Comparison of ENCODE assay signal across 2 cellular contexts in the genomic region with DNA sequence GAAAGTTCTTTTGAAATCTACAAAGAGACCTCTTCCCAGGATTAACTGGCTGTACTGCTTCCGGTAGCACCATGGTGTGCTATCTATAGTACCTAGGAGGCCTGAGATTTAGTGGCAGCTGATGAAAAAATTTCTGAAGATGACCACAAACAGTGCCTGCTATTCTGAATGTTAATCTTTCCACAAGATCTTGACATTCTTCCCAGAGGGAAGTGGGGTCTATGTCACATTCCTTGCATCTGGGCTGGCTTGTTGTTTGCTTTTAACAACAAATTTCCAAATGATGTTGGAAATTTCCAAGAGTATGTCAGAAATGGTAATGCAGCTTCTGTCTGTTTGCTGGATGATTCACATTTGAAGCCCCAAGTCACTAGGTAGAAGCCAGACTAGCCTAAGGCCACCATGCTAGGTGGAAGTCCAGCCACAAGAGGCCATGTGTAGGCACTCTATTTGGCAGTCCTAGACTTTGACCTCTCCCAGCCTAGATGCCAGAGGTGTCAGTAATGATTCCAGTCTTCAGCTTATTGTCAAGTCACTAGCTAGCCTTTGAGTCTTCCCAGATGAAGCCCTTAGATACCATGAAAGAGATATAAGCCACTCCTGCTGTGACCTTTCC.
TF ChIP-seq lines count a peak whose summit lies in the region.

No MANE protein-coding gene starts in this region.

TF ChIP-seq in A549, 52 proteins besides CTCF, POLR2A, EP300 and RAD21:
- 0 out of 2 replicates have a peak, but pooled peaks have one; percentile 33 for TF ChIP-seq GATA3 (IDR thresholded peaks at IDR 0.05; ENCODE audit: borderline replicate concordance)
- no peak for TF ChIP-seq POLR2AphosphoS2 (conservative IDR thresholded peaks at IDR 0.05; ENCODE audit: low read length)

TF ChIP-seq in GM23338, 12 proteins besides CTCF, POLR2A, EP300 and RAD21 (continued from another document):
- no peak for TF ChIP-seq POLR2AphosphoS5 (IDR thresholded peaks at IDR 0.05; ENCODE audit: low read depth)
- TF ChIP-seq EZH2phosphoT487 (IDR thresholded peaks at IDR 0.05; ENCODE audit: unreplicated experiment) = no peak
- no peak for TF ChIP-seq ZNF331 (CRISPR knock-in tag; IDR thresholded peaks at IDR 0.05; ENCODE audit: low read depth)
- no peak for TF ChIP-seq CREB1 (CRISPR knock-in tag; IDR thresholded peaks at IDR 0.05; ENCODE audit: low read depth)
- TF ChIP-seq STAT1 (IDR thresholded peaks at IDR 0.05; ENCODE audit: unreplicated experiment) = no peak
- TF ChIP-seq, protein P1, sequence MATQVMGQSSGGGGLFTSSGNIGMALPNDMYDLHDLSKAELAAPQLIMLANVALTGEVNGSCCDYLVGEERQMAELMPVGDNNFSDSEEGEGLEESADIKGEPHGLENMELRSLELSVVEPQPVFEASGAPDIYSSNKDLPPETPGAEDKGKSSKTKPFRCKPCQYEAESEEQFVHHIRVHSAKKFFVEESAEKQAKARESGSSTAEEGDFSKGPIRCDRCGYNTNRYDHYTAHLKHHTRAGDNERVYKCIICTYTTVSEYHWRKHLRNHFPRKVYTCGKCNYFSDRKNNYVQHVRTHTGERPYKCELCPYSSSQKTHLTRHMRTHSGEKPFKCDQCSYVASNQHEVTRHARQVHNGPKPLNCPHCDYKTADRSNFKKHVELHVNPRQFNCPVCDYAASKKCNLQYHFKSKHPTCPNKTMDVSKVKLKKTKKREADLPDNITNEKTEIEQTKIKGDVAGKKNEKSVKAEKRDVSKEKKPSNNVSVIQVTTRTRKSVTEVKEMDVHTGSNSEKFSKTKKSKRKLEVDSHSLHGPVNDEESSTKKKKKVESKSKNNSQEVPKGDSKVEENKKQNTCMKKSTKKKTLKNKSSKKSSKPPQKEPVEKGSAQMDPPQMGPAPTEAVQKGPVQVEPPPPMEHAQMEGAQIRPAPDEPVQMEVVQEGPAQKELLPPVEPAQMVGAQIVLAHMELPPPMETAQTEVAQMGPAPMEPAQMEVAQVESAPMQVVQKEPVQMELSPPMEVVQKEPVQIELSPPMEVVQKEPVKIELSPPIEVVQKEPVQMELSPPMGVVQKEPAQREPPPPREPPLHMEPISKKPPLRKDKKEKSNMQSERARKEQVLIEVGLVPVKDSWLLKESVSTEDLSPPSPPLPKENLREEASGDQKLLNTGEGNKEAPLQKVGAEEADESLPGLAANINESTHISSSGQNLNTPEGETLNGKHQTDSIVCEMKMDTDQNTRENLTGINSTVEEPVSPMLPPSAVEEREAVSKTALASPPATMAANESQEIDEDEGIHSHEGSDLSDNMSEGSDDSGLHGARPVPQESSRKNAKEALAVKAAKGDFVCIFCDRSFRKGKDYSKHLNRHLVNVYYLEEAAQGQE (IDR thresholded peaks at IDR 0.05; ENCODE audit: unreplicated experiment) = no peak
- TF ChIP-seq EZH2 (IDR thresholded peaks at IDR 0.05; ENCODE audit: low read depth, unreplicated experiment) = no peak
- TF ChIP-seq, protein P2, sequence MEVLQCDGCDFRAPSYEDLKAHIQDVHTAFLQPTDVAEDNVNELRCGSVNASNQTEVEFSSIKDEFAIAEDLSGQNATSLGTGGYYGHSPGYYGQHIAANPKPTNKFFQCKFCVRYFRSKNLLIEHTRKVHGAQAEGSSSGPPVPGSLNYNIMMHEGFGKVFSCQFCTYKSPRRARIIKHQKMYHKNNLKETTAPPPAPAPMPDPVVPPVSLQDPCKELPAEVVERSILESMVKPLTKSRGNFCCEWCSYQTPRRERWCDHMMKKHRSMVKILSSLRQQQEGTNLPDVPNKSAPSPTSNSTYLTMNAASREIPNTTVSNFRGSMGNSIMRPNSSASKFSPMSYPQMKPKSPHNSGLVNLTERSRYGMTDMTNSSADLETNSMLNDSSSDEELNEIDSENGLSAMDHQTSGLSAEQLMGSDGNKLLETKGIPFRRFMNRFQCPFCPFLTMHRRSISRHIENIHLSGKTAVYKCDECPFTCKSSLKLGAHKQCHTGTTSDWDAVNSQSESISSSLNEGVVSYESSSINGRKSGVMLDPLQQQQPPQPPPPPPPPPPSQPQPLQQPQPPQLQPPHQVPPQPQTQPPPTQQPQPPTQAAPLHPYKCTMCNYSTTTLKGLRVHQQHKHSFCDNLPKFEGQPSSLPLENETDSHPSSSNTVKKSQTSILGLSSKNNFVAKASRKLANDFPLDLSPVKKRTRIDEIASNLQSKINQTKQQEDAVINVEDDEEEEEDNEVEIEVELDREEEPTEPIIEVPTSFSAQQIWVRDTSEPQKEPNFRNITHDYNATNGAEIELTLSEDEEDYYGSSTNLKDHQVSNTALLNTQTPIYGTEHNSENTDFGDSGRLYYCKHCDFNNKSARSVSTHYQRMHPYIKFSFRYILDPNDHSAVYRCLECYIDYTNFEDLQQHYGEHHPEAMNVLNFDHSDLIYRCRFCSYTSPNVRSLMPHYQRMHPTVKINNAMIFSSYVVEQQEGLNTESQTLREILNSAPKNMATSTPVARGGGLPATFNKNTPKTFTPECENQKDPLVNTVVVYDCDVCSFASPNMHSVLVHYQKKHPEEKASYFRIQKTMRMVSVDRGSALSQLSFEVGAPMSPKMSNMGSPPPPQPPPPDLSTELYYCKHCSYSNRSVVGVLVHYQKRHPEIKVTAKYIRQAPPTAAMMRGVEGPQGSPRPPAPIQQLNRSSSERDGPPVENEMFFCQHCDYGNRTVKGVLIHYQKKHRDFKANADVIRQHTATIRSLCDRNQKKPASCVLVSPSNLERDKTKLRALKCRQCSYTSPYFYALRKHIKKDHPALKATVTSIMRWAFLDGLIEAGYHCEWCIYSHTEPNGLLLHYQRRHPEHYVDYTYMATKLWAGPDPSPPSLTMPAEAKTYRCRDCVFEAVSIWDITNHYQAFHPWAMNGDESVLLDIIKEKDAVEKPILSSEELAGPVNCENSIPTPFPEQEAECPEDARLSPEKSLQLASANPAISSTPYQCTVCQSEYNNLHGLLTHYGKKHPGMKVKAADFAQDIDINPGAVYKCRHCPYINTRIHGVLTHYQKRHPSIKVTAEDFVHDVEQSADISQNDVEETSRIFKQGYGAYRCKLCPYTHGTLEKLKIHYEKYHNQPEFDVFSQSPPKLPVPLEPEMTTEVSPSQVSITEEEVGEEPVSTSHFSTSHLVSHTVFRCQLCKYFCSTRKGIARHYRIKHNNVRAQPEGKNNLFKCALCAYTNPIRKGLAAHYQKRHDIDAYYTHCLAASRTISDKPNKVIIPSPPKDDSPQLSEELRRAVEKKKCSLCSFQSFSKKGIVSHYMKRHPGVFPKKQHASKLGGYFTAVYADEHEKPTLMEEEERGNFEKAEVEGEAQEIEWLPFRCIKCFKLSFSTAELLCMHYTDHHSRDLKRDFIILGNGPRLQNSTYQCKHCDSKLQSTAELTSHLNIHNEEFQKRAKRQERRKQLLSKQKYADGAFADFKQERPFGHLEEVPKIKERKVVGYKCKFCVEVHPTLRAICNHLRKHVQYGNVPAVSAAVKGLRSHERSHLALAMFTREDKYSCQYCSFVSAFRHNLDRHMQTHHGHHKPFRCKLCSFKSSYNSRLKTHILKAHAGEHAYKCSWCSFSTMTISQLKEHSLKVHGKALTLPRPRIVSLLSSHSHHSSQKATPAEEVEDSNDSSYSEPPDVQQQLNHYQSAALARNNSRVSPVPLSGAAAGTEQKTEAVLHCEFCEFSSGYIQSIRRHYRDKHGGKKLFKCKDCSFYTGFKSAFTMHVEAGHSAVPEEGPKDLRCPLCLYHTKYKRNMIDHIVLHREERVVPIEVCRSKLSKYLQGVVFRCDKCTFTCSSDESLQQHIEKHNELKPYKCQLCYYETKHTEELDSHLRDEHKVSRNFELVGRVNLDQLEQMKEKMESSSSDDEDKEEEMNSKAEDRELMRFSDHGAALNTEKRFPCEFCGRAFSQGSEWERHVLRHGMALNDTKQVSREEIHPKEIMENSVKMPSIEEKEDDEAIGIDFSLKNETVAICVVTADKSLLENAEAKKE (CRISPR knock-in tag; IDR thresholded peaks at IDR 0.05) = no peak
- TF ChIP-seq, protein P3, sequence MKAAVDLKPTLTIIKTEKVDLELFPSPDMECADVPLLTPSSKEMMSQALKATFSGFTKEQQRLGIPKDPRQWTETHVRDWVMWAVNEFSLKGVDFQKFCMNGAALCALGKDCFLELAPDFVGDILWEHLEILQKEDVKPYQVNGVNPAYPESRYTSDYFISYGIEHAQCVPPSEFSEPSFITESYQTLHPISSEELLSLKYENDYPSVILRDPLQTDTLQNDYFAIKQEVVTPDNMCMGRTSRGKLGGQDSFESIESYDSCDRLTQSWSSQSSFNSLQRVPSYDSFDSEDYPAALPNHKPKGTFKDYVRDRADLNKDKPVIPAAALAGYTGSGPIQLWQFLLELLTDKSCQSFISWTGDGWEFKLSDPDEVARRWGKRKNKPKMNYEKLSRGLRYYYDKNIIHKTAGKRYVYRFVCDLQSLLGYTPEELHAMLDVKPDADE (IDR thresholded peaks at IDR 0.05) = no peak
